8 cellular contexts compared by ENCODE assay signal in the genomic region with DNA sequence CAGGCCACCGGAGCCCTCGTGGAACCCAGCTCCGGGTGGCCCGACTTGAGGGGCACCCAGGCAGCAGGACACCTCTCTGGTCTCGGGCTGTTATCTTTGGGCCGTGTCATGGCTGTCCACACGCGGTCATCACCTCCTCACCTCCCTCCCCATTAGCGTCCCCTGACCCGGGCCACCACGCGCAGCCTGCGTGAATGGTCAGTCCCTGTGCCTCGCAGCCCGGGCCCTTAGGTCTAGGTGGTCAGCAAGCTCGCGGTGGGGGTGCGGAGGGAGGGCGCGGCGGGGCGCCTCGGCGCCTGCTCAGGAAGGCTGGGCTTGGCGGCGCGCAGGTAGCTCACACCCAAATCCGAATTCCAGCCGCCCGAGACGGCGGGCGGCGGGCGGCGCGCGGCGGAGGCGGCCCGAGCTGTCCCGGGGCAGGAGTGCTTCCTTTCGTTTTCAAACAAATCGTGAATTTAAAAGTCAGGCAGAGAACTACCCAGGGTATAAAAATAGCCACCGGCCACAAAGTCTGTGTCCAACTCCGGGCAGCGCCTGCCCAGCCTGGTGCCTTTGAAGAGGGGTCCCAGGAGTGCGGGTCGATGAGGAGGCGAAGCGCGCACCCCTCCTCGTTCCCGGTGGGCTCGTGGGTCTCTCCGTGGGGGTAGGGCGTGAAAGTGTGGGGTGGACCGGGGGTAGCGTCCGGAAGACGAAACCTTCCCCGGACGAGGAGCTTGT. TPM values are rescaled to one million over a fixed set of nuclear protein-coding genes. Genes with fewer than 3 reads are reported as not detected.
DNase-seq lines count a peak whose midpoint lies in the region; ATAC-seq and TF ChIP-seq lines count a peak whose summit lies in the region.

No MANE protein-coding gene starts in this region.

- H3K27ac ChIP-seq in SJSA1 (peak overlapping the region; percentile 74), lung (ENCODE audit: low read depth in 1 of 2, low read length in 1 of 2) (peak overlapping the region; percentile 96), thyroid gland (peak overlapping the region; percentile 85 to 99 (median 98))

- peaks cover 6% of the 10 kb centered on the region; the same call in 1 of the 2 replicates for H3K9me3 ChIP-seq in SJSA1 (replicated peaks)
- no peaks in the 10 kb centered on the region for H3K9me3 ChIP-seq in lung (ENCODE audit: control insufficient read depth in 2 of 2, insufficient read depth in 1 of 2, low read length in 1 of 2)
- no peaks in the 10 kb centered on the region for H3K9me3 ChIP-seq in thyroid gland

- peaks cover 35% of the 10 kb centered on the region for H3K4me1 ChIP-seq in SJSA1 (replicated peaks)
- H3K4me1 ChIP-seq in lung (ENCODE audit: control insufficient read depth in 2 of 2, insufficient read depth in 2 of 2, low read length in 2 of 2), result peaks cover 7 to 32% of the 10 kb centered on the region in 2 donors
- peaks cover 59 to 76% of the 10 kb centered on the region in 2 donors for H3K4me1 ChIP-seq in thyroid gland

- WGBS in lung, 2 donors, result 4 to 5% methylated on average over 62 to 63 of the region's 63 CpGs
- WGBS in thyroid gland, 2 donors, result 7 to 9% methylated on average over 23 of the region's 63 CpGs

- no peaks in the 10 kb centered on the region for H3K27me3 ChIP-seq in SJSA1 (replicated peaks)
- H3K27me3 ChIP-seq in lung (ENCODE audit: control insufficient read depth, insufficient read depth), result no peaks in the 10 kb centered on the region
- no peaks in the 10 kb centered on the region for H3K27me3 ChIP-seq in thyroid gland

- in situ Hi-C loops in GM13977 (cut with MboI; ENCODE audit: low pct_unique_long_range_greater_than_20kb, low sequenced_read_pairs, unreplicated experiment), result no loop called here

- H3K4me3 ChIP-seq in SJSA1 (peak overlapping the region; percentile 81), lung (peak overlapping the region; percentile 55), thyroid gland (replicated peaks in 1 of 3) (peak overlapping the region; percentile 17 to 53 (median 40))

- intact Hi-C loops in thyroid gland (cut with DNase I), result loop anchor here (5.0 kb wide), 1 partner anchor 117 kb away; no protein-coding TSS in a partner anchor

- ATAC-seq in lung (ENCODE audit: insufficient read depth, low FRiP score), result peak; percentile 16
- no peak for ATAC-seq in HG03108 (IDR thresholded peaks at IDR 0.05; ENCODE audit: unreplicated experiment)
- no peak for ATAC-seq in HG02884 (IDR thresholded peaks at IDR 0.05; ENCODE audit: unreplicated experiment)

- H3K36me3 ChIP-seq in SJSA1 (peaks cover 3% of the 10 kb centered on the region; the same call in 1 of the 2 replicates), lung (ENCODE audit: control insufficient read depth in 2 of 2, insufficient read depth in 2 of 2, low read length in 2 of 2) (no peaks in the 10 kb centered on the region), thyroid gland (no peaks in the 10 kb centered on the region)

- TF ChIP-seq POLR2A in thyroid gland (IDR thresholded peaks at IDR 0.05), result peak in 1 of 2 donors; percentile 52

- TF ChIP-seq CTCF in GM13977 (IDR thresholded peaks at IDR 0.05; ENCODE audit: extremely low read depth, insufficient read depth, missing control alignments), result no peak
- no peak for TF ChIP-seq CTCF in lung (IDR thresholded peaks at IDR 0.05; ENCODE audit: control extremely low read depth, extremely low read depth)
- no peak for TF ChIP-seq CTCF in thyroid gland (IDR thresholded peaks at IDR 0.05)

- peak; percentile 72 for DNase-seq in GM13977 (ENCODE audit: low spot score)
- no peak for DNase-seq in SJSA1 (ENCODE audit: low read depth in 1 of 2, low spot score in 2 of 2)
- DNase-seq in dermis blood vessel endothelial cell, result peak; percentile 47
- DNase-seq in lung (ENCODE audit: low spot score), result peak; percentile 51
- DNase-seq in thyroid gland, result peak; percentile 84 to 87
- no peak for DNase-seq in cerebellum (ENCODE audit: low spot score)

RNA-seq across cellular contexts. Expression of a gene that starts 1.0 kb away (rescaled TPM):
- 12.2 and 15.7 TPM in 2 replicates for total RNA-seq in SJSA1 (2014; rRNA removed; shearing (Covaris generic))
- total RNA-seq in dermis blood vessel endothelial cell, result 23.3 and 31.7 TPM in 2 replicates
- 10 to 100 TPM; 24.2 to 85.2 TPM for total RNA-seq in lung
- 10 to 100 TPM; 45.5 to 58.9 TPM for polyA plus RNA-seq in lung
- total RNA-seq in thyroid gland, result 10 to 100 TPM; 39.4 to 81.3 (median 67.4) TPM
- 5.7 TPM for total RNA-seq in cerebellum

Comparison
In these comparisons a context has a peak if more than half of its experiments do, and no peak if none do; other contexts are left out.
1. DNase-seq: peak in GM13977 (single experiment), dermis blood vessel endothelial cell (single experiment), lung (single experiment) and thyroid gland (2 of 2); none in SJSA1 (0 of 2) and cerebellum (single experiment).
2. Peak in every context shown above with its lines, with median percentiles within 50 percentile points of each other: H3K27ac ChIP-seq and H3K4me3 ChIP-seq.